28 cellular contexts compared by ENCODE assay signal in the genomic region with DNA sequence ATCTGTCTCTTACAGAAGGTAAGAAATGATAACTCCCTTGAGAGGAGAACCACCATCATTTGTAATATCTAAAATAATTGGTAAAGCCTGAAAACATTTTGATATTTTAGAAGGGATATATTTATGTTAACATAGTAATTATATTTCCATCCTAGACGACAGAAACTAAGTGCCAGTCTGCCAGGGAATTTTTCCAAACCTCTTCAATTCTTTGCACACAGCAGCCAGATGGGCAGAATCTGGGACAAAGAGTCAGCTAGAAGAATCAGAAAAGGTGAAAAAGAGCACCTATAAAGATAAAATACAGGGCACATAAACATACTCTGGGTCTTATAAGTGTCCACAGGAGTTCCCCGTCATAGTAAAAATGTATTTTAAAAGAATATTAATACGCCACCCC.
A peak's percentile ranks its signal among the peaks of the same experiment; 100 is the strongest.
DNase-seq lines count a peak whose midpoint lies in the region; ATAC-seq, FAIRE-seq and TF ChIP-seq lines count a peak whose summit lies in the region.
"Had no signal": no experiment of that assay in that cellular context is flagged by ENCODE, and none has a peak within 500 bp of the region (broad histone marks: within the 10 kb centered on the region; RNA-seq: fewer than 3 reads in every experiment).

No MANE protein-coding gene starts in this region.

- FAIRE-seq in keratinocyte (lab: Jason Lieb, UNC), result no peak
- FAIRE-seq: GM18507, HTR-8/SVneo, RCC 7860, TTC549 had no signal

- no peaks in the 10 kb centered on the region for H4K20me1 ChIP-seq in keratinocyte (ENCODE audit: control insufficient read depth, extremely low read depth, insufficient read depth, low read length)
- H4K20me1 ChIP-seq: BLaER1 had no signal

- peak; percentile 50 for DNase-seq in NCI-H1694 (lab: John Stamatoyannopoulos, UW)
- no peak for DNase-seq in keratinocyte (ENCODE audit: low read depth, low spot score)
- DNase-seq in SK-N-DZ (ENCODE audit: low spot score), result no peak
- DNase-seq in gastrocnemius medialis, result no peak
- DNase-seq in SKM-1 (lab: John Stamatoyannopoulos, UW; ENCODE audit: unreplicated experiment), result no peak
- DNase-seq: activated CD4-positive, alpha-beta T cell treated with anti-CD3 and anti-CD28 coated beads, Interleukin-2, amount 50 U/mL, for 4 hours; activated naive CD4-positive, alpha-beta T cell treated with Interleukin-2 at 50 U/mL for 16 hours; colonic mucosa; DND-41; effector CD8-positive, alpha-beta T cell; KG1; MM.1S; naive B cell; NCI-H1436 treated with DMSO at 0.1 percent for 48 hours; NCI-H526 treated with DMSO at 0.1 percent for 48 hours; nucleus accumbens; spleen; stimulated activated CD4-positive, alpha-beta T cell treated with anti-CD3 and anti-CD28 coated beads, Interleukin-2, amount 100 ng/mL, for 48 hours; upper lobe of right lung had no signal

- ATAC-seq in SK-N-SH treated with all-trans-retinoic acid at 6 μM for 48 hours (peak; percentile 39; the same call in 2 of the 3 replicates), gastrocnemius medialis (no peak), GM18520 (IDR thresholded peaks at IDR 0.05; ENCODE audit: unreplicated experiment) (no peak)

- dilution Hi-C loops in keratinocyte (cut with MboI; ENCODE audit: extremely low pct_ligation_motif_present, low sequenced_read_pairs), result no loop called here

- H3K27ac ChIP-seq in ACC112 (ENCODE audit: low read depth, low read length), result no peak overlapping the region
- H3K27ac ChIP-seq in keratinocyte (ENCODE audit: control insufficient read depth, insufficient read depth, low read length), result no peak overlapping the region
- H3K27ac ChIP-seq in gastrocnemius medialis, result peak overlapping the region in 2 of 4 donors; percentile 37 to 47
- H3K27ac ChIP-seq: BLaER1, colonic mucosa, SJCRH30, upper lobe of right lung had no signal

- H3K9ac ChIP-seq in keratinocyte (ENCODE audit: control insufficient read depth, extremely low read depth, insufficient read depth, low read length), result no peak overlapping the region
- H3K9ac ChIP-seq: BLaER1 had no signal

- TF ChIP-seq CTCF in keratinocyte (optimal IDR thresholded peaks at IDR 0.05 in 1 of 3, IDR thresholded peaks at IDR 0.05 in 1 of 3, conservative IDR thresholded peaks at IDR 0.05 in 1 of 3; ENCODE audit: extremely low read depth in 1 of 3, insufficient read depth in 2 of 3, low read length in 3 of 3), result no peak
- TF ChIP-seq CTCF in gastrocnemius medialis (IDR thresholded peaks at IDR 0.05 in 4 of 5, conservative IDR thresholded peaks at IDR 0.05 in 1 of 5), result no peak

- H3K27me3 ChIP-seq in ACC112 (ENCODE audit: insufficient read depth, low read length) (no peaks in the 10 kb centered on the region), keratinocyte (ENCODE audit: control insufficient read depth, extremely low read depth, insufficient read depth, low read length) (no peaks in the 10 kb centered on the region), gastrocnemius medialis (no peaks in the 10 kb centered on the region)
- H3K27me3 ChIP-seq: BLaER1, colonic mucosa, SJCRH30, spleen, upper lobe of right lung had no signal

- peak overlapping the region; percentile 66; the same call in 1 of the 2 replicates for H3K4me3 ChIP-seq in ACC112 (ENCODE audit: low read depth, low read length)
- H3K4me3 ChIP-seq in keratinocyte (ENCODE audit: control insufficient read depth in 2 of 3, extremely low read depth in 1 of 3, insufficient read depth in 2 of 3, low read depth in 1 of 3, low read length in 3 of 3), result no peak overlapping the region
- no peak overlapping the region for H3K4me3 ChIP-seq in gastrocnemius medialis
- H3K4me3 ChIP-seq: BLaER1, colonic mucosa, SJCRH30, upper lobe of right lung had no signal

- H3K4me2 ChIP-seq in keratinocyte (ENCODE audit: control insufficient read depth, extremely low read depth, insufficient read depth, low read depth, low read length), result no peak overlapping the region
- H3K4me2 ChIP-seq: BLaER1 had no signal

- H3K36me3 ChIP-seq in ACC112 (ENCODE audit: insufficient read depth, low read length) (no peaks in the 10 kb centered on the region), keratinocyte (ENCODE audit: control insufficient read depth in 2 of 2, extremely low read depth in 1 of 2, insufficient read depth in 2 of 2, low read length in 2 of 2) (no peaks in the 10 kb centered on the region), gastrocnemius medialis (no peaks in the 10 kb centered on the region)
- H3K36me3 ChIP-seq: BLaER1, colonic mucosa, SJCRH30, spleen, upper lobe of right lung had no signal

- H3K79me2 ChIP-seq in ACC112 (ENCODE audit: control insufficient read depth, insufficient read depth, low read length, unreplicated experiment) (no peaks in the 10 kb centered on the region), keratinocyte (ENCODE audit: control insufficient read depth, insufficient read depth, low read length) (no peaks in the 10 kb centered on the region)

- H3K9me1 ChIP-seq in keratinocyte (ENCODE audit: control insufficient read depth, extremely low read depth, insufficient read depth, low read length), result no peaks in the 10 kb centered on the region

- in situ Hi-C loops in gastrocnemius medialis (cut with MboI; ENCODE audit: low sequenced_read_pairs in 4 of 4), result no loop called here

- H3K9me3 ChIP-seq in keratinocyte (ENCODE audit: control insufficient read depth, low read depth, low read length) (no peaks in the 10 kb centered on the region), gastrocnemius medialis (no peaks in the 10 kb centered on the region)
- H3K9me3 ChIP-seq: BLaER1, colonic mucosa, spleen, upper lobe of right lung had no signal

- H2AFZ ChIP-seq in ACC112 (ENCODE audit: low read length, unreplicated experiment) (peak overlapping the region; percentile 93), keratinocyte (ENCODE audit: control insufficient read depth, low read length) (peak overlapping the region; percentile 80)

- TF ChIP-seq POLR2A in gastrocnemius medialis (IDR thresholded peaks at IDR 0.05), result no peak

- H3K4me1 ChIP-seq in ACC112 (ENCODE audit: control insufficient read depth, insufficient read depth, low read length, unreplicated experiment) (peaks cover 13% of the 10 kb centered on the region), keratinocyte (ENCODE audit: control insufficient read depth, extremely low read depth, insufficient read depth, low read length) (peaks cover 4% of the 10 kb centered on the region), gastrocnemius medialis (peaks cover 0 to 6% of the 10 kb centered on the region in 2 donors)
- H3K4me1 ChIP-seq: BLaER1, colonic mucosa had no signal

- intact Hi-C loops in gastrocnemius medialis (cut with DNase I; ENCODE audit: low total_unique reads), result no loop called here

TF ChIP-seq in SK-N-SH treated with all-trans-retinoic acid at 6 μM for 48 hours, 23 proteins besides CTCF, POLR2A, EP300 and RAD21:
- TF ChIP-seq ESRRG (CRISPR knock-in tag; IDR thresholded peaks at IDR 0.05), result no peak
- TF ChIP-seq ZNF565 (CRISPR knock-in tag; conservative IDR thresholded peaks at IDR 0.05; ENCODE audit: low read depth), result no peak
- TF ChIP-seq, protein P1, sequence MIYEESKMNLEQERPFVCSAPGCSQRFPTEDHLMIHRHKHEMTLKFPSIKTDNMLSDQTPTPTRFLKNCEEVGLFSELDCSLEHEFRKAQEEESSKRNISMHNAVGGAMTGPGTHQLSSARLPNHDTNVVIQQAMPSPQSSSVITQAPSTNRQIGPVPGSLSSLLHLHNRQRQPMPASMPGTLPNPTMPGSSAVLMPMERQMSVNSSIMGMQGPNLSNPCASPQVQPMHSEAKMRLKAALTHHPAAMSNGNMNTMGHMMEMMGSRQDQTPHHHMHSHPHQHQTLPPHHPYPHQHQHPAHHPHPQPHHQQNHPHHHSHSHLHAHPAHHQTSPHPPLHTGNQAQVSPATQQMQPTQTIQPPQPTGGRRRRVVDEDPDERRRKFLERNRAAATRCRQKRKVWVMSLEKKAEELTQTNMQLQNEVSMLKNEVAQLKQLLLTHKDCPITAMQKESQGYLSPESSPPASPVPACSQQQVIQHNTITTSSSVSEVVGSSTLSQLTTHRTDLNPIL (CRISPR knock-in tag; IDR thresholded peaks at IDR 0.05; ENCODE audit: low read depth), result no peak
- no peak for TF ChIP-seq ISL1 (CRISPR knock-in tag; IDR thresholded peaks at IDR 0.05)
- TF ChIP-seq, protein P2, sequence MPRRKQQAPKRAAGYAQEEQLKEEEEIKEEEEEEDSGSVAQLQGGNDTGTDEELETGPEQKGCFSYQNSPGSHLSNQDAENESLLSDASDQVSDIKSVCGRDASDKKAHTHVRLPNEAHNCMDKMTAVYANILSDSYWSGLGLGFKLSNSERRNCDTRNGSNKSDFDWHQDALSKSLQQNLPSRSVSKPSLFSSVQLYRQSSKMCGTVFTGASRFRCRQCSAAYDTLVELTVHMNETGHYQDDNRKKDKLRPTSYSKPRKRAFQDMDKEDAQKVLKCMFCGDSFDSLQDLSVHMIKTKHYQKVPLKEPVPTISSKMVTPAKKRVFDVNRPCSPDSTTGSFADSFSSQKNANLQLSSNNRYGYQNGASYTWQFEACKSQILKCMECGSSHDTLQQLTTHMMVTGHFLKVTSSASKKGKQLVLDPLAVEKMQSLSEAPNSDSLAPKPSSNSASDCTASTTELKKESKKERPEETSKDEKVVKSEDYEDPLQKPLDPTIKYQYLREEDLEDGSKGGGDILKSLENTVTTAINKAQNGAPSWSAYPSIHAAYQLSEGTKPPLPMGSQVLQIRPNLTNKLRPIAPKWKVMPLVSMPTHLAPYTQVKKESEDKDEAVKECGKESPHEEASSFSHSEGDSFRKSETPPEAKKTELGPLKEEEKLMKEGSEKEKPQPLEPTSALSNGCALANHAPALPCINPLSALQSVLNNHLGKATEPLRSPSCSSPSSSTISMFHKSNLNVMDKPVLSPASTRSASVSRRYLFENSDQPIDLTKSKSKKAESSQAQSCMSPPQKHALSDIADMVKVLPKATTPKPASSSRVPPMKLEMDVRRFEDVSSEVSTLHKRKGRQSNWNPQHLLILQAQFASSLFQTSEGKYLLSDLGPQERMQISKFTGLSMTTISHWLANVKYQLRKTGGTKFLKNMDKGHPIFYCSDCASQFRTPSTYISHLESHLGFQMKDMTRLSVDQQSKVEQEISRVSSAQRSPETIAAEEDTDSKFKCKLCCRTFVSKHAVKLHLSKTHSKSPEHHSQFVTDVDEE (CRISPR knock-in tag; IDR thresholded peaks at IDR 0.05), result no peak
